12 cellular contexts compared by ENCODE assay signal in the genomic region with DNA sequence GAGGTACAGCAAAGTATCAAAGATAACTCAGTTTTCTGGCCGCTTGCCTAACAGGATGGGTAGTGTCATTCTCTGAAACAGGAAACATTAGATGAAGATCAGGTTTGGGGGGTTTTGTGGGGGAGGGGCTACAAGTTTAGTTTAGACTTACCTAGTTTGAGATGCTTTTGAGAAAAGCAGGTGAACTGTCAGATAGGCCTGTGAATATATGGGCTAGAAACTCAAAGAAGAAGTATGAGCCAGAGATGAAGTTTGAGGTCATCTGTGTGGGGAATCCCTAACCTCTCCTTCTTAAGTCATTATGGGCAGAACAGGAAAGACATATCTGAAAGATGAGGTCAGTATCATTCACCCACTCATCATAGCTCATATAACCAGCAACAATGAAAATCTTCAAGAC. TPM values are rescaled to one million over a fixed set of nuclear protein-coding genes. Genes with fewer than 3 reads are reported as not detected.
DNase-seq lines count a peak whose midpoint lies in the region; ATAC-seq lines count a peak whose summit lies in the region.
"Had no signal": no experiment of that assay in that cellular context is flagged by ENCODE, and none has a peak within 500 bp of the region (broad histone marks: within the 10 kb centered on the region; RNA-seq: fewer than 3 reads in every experiment).

No MANE protein-coding gene starts in this region.

- CTCF ChIA-PET in naive thymus-derived CD4-positive, alpha-beta T cell (lab: Charles Lee): no interaction called here

- no peak overlapping the region for H3K4me3 Mint-ChIP-seq in naive thymus-derived CD4-positive, alpha-beta T cell

- no peak overlapping the region for H3K27ac ChIP-seq in naive thymus-derived CD4-positive, alpha-beta T cell (ENCODE audit: low read depth, low read length)

- H3K4me1 Mint-ChIP-seq in naive thymus-derived CD4-positive, alpha-beta T cell: peaks cover 9 to 40% (median 14%) of the 10 kb centered on the region in 7 donors

- peak overlapping the region in 1 of 9 donors; percentile 19 for H3K27ac Mint-ChIP-seq in naive thymus-derived CD4-positive, alpha-beta T cell

- no peak overlapping the region for H3K4me3 ChIP-seq in naive thymus-derived CD4-positive, alpha-beta T cell (ENCODE audit: low read length)
- H3K4me3 ChIP-seq: dorsolateral prefrontal cortex had no signal

- H3K36me3 ChIP-seq in naive thymus-derived CD4-positive, alpha-beta T cell (ENCODE audit: control insufficient read depth in 2 of 3, insufficient read depth in 3 of 3, low read length in 3 of 3): no peaks in the 10 kb centered on the region

- no peaks in the 10 kb centered on the region for H3K9me3 ChIP-seq in naive thymus-derived CD4-positive, alpha-beta T cell (ENCODE audit: control insufficient read depth in 2 of 3, low read length in 3 of 3)

- H3K27me3 ChIP-seq in naive thymus-derived CD4-positive, alpha-beta T cell (ENCODE audit: control insufficient read depth in 2 of 2, insufficient read depth in 2 of 2, low read length in 2 of 2): no peaks in the 10 kb centered on the region
- H3K27me3 ChIP-seq: dorsolateral prefrontal cortex had no signal

- ATAC-seq in GM18498 (IDR thresholded peaks at IDR 0.05; ENCODE audit: unreplicated experiment): peak; percentile 48
- ATAC-seq in naive thymus-derived CD4-positive, alpha-beta T cell: peak; percentile 45

- intact Hi-C loops in naive thymus-derived CD4-positive, alpha-beta T cell (cut with micrococcal nuclease): loop anchor here in 1 of 2 donors (2.0 kb wide), 1 partner anchor 14 kb away; a partner anchor contains a TSS

- H3K9me3 Mint-ChIP-seq in naive thymus-derived CD4-positive, alpha-beta T cell: no peaks in the 10 kb centered on the region

- H3K36me3 Mint-ChIP-seq in naive thymus-derived CD4-positive, alpha-beta T cell: no peaks in the 10 kb centered on the region

- H3K4me1 ChIP-seq in naive thymus-derived CD4-positive, alpha-beta T cell (ENCODE audit: control insufficient read depth in 2 of 2, insufficient read depth in 2 of 2, low read length in 2 of 2): peaks cover 0 to 6% of the 10 kb centered on the region in 2 donors

- POLR2A ChIA-PET in naive thymus-derived CD4-positive, alpha-beta T cell (lab: Charles Lee): interaction anchor here (0.5 kb wide), 1 partner anchor 402 kb away, joined by 3 read pairs; no protein-coding TSS in a partner anchor

- DNase-seq in HPDE6-E6E7 (ENCODE audit: extremely low spot score) (peak; percentile 66), SKM-1 (lab: John Stamatoyannopoulos, UW; ENCODE audit: unreplicated experiment) (no peak), NCI-H2107 treated with DMSO at 0.1 percent for 48 hours (lab: John Stamatoyannopoulos, UW; ENCODE audit: unreplicated experiment) (no peak), SK-N-DZ (ENCODE audit: low spot score) (no peak)
- DNase-seq in activated naive CD8-positive, alpha-beta T cell treated with anti-CD3 and anti-CD28 coated beads, Interleukin-2, amount 50 U/mL, for 16 hours (ENCODE audit: low read depth, low spot score): peak; percentile 30
- DNase-seq in naive thymus-derived CD4-positive, alpha-beta T cell: no peak
- DNase-seq: activated CD4-positive, CD25-positive, alpha-beta regulatory T cell treated with anti-CD3 and anti-CD28 coated beads, Interleukin-2, amount 50 U/mL, for 72 hours; dorsolateral prefrontal cortex; NCI-H748 treated with DMSO at 0.1 percent for 48 hours; stimulated activated CD4-positive, alpha-beta T cell treated with anti-CD3 and anti-CD28 coated beads, Interleukin-4, amount 100 ng/mL, for 4 hours had no signal

- peaks cover 0 to 17% (median 8%) of the 10 kb centered on the region in 5 donors for H3K27me3 Mint-ChIP-seq in naive thymus-derived CD4-positive, alpha-beta T cell

RNA-seq across cellular contexts. Expression of a gene that starts 11.9 kb away (rescaled TPM):
- not detected for total RNA-seq in naive thymus-derived CD4-positive, alpha-beta T cell
- polyA plus RNA-seq in naive thymus-derived CD4-positive, alpha-beta T cell: not detected
- polyA plus RNA-seq in SK-N-DZ (2014; cell fraction: cytosol; rRNA removed): not detected in 2 replicates
- not detected in 2 replicates for polyA plus RNA-seq in SK-N-DZ (2014; cell fraction: nucleus; rRNA removed)
- total RNA-seq: lung microvascular endothelial cell had no signal

RNA-seq across cellular contexts. Expression of a gene that starts 14.0 kb away (rescaled TPM):
- 1 to 10 TPM in 2 of 5 experiments, under 1 TPM in 3; 0.27 to 8.7 (median 0.87) TPM for total RNA-seq in naive thymus-derived CD4-positive, alpha-beta T cell
- polyA plus RNA-seq in naive thymus-derived CD4-positive, alpha-beta T cell: under 1 TPM; 0.12 to 0.27 TPM
- 42.9 and 44.6 TPM in 2 replicates for polyA plus RNA-seq in SK-N-DZ (2014; cell fraction: cytosol; rRNA removed)
- polyA plus RNA-seq in SK-N-DZ (2014; cell fraction: nucleus; rRNA removed): 23.9 and 26.1 TPM in 2 replicates

RNA-seq across cellular contexts. Expression of a gene that starts 14.3 kb away (rescaled TPM):
- total RNA-seq in naive thymus-derived CD4-positive, alpha-beta T cell: not detected
- polyA plus RNA-seq in naive thymus-derived CD4-positive, alpha-beta T cell: not detected
- not detected in 2 replicates for polyA plus RNA-seq in SK-N-DZ (2014; cell fraction: cytosol; rRNA removed)
- not detected in 2 replicates for polyA plus RNA-seq in SK-N-DZ (2014; cell fraction: nucleus; rRNA removed)
- total RNA-seq: lung microvascular endothelial cell had no signal

Comparison
In these comparisons a context has a peak if more than half of its experiments do, and no peak if none do; other contexts are left out.
1. DNase-seq: peak in HPDE6-E6E7 (single experiment) and activated naive CD8-positive, alpha-beta T cell treated with anti-CD3 and anti-CD28 coated beads, Interleukin-2, amount 50 U/mL, for 16 hours (single experiment); none in naive thymus-derived CD4-positive, alpha-beta T cell (0 of 9), SKM-1 (single experiment), NCI-H2107 treated with DMSO at 0.1 percent for 48 hours (single experiment) and SK-N-DZ (single experiment).